1 cellular context compared by ENCODE assay signal in the genomic region with DNA sequence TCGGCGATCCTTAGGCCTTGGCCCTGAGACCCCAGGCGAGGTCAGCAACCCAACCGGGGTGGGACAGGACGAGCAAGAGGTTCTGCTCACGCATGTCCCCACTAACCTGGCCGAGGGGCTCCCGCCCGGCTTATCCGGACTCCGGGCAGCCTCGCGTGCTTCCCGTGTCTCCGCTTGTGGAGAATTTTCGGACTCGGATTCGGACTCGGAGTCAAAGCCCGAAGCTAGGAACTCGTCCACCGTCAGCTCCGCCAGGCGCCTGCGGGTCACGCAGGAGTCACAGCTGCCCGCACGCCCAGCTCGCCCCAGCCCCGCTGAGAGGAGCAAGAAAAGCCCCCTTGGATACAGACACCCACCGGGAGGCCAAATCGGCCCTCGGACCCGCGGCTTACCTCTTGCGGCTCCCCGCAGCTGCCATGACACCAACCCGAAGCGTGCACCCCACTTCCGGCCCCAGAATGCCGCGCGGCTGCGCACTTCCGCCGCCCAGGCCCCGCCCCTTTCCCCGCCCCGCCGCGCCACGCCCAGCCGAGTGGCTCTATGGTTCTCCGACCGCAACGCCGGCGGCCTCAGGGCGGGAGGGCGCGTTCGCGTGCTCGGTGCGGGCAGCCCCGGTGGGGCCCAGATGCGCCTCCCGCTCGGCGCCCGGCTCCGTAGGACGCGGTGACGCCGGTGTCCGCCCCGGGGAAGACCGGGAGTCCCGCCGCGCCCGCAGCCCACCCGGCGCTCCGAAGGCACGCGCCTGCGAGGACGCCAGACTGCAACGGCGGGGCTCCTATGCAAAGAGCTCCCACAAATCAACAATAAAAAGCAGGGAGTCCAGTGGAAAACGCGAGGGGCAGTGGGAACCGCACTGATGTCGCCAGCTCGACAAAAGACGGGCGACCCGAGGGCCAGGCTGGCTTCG.
TF ChIP-seq lines count a peak whose summit lies in the region.

A gene (minus strand): TSS at position 434 of the 907 bp plus-strand sequence. CDS start 16 bp downstream, at position 418.

TF ChIP-seq in HepG2, 621 proteins besides CTCF, POLR2A, EP300 and RAD21 (continued from another document and continues in another):
- TF ChIP-seq REL (CRISPR knock-in tag; conservative IDR thresholded peaks at IDR 0.05) = peak; percentile 77
- TF ChIP-seq MTF1 (CRISPR knock-in tag; IDR thresholded peaks at IDR 0.05) = peak; percentile 22; the same call in 1 of the 2 replicates
- no peak for TF ChIP-seq RFXANK (CRISPR knock-in tag; IDR thresholded peaks at IDR 0.05)
- peak; percentile 40; the same call in 1 of the 2 replicates for TF ChIP-seq ZNF350 (CRISPR knock-in tag; IDR thresholded peaks at IDR 0.05; ENCODE audit: borderline replicate concordance, low read depth)
- no peak for TF ChIP-seq CHCHD3 (CRISPR knock-in tag; IDR thresholded peaks at IDR 0.05)
- TF ChIP-seq RBFOX2 (IDR thresholded peaks at IDR 0.05; ENCODE audit: low read depth, low read length) = peak; percentile 80
- no peak for TF ChIP-seq GTF2F1 (IDR thresholded peaks at IDR 0.05; ENCODE audit: low read length)
- TF ChIP-seq, protein P1, sequence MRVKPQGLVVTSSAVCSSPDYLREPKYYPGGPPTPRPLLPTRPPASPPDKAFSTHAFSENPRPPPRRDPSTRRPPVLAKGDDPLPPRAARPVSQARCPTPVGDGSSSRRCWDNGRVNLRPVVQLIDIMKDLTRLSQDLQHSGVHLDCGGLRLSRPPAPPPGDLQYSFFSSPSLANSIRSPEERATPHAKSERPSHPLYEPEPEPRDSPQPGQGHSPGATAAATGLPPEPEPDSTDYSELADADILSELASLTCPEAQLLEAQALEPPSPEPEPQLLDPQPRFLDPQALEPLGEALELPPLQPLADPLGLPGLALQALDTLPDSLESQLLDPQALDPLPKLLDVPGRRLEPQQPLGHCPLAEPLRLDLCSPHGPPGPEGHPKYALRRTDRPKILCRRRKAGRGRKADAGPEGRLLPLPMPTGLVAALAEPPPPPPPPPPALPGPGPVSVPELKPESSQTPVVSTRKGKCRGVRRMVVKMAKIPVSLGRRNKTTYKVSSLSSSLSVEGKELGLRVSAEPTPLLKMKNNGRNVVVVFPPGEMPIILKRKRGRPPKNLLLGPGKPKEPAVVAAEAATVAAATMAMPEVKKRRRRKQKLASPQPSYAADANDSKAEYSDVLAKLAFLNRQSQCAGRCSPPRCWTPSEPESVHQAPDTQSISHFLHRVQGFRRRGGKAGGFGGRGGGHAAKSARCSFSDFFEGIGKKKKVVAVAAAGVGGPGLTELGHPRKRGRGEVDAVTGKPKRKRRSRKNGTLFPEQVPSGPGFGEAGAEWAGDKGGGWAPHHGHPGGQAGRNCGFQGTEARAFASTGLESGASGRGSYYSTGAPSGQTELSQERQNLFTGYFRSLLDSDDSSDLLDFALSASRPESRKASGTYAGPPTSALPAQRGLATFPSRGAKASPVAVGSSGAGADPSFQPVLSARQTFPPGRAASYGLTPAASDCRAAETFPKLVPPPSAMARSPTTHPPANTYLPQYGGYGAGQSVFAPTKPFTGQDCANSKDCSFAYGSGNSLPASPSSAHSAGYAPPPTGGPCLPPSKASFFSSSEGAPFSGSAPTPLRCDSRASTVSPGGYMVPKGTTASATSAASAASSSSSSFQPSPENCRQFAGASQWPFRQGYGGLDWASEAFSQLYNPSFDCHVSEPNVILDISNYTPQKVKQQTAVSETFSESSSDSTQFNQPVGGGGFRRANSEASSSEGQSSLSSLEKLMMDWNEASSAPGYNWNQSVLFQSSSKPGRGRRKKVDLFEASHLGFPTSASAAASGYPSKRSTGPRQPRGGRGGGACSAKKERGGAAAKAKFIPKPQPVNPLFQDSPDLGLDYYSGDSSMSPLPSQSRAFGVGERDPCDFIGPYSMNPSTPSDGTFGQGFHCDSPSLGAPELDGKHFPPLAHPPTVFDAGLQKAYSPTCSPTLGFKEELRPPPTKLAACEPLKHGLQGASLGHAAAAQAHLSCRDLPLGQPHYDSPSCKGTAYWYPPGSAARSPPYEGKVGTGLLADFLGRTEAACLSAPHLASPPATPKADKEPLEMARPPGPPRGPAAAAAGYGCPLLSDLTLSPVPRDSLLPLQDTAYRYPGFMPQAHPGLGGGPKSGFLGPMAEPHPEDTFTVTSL (CRISPR knock-in tag; IDR thresholded peaks at IDR 0.05; ENCODE audit: borderline replicate concordance) = no peak
- no peak for TF ChIP-seq SIX4 (CRISPR knock-in tag; IDR thresholded peaks at IDR 0.05)
- TF ChIP-seq NFIC (IDR thresholded peaks at IDR 0.05; ENCODE audit: low read length) = no peak
- TF ChIP-seq SAFB2 (CRISPR knock-in tag; IDR thresholded peaks at IDR 0.05; ENCODE audit: borderline replicate concordance, low read depth) = no peak
- TF ChIP-seq U2AF1 (optimal IDR thresholded peaks at IDR 0.05; ENCODE audit: low read depth, low read length) = no peak
- TF ChIP-seq ZBTB21 (CRISPR knock-in tag; IDR thresholded peaks at IDR 0.05) = no peak
- TF ChIP-seq, protein P2, sequence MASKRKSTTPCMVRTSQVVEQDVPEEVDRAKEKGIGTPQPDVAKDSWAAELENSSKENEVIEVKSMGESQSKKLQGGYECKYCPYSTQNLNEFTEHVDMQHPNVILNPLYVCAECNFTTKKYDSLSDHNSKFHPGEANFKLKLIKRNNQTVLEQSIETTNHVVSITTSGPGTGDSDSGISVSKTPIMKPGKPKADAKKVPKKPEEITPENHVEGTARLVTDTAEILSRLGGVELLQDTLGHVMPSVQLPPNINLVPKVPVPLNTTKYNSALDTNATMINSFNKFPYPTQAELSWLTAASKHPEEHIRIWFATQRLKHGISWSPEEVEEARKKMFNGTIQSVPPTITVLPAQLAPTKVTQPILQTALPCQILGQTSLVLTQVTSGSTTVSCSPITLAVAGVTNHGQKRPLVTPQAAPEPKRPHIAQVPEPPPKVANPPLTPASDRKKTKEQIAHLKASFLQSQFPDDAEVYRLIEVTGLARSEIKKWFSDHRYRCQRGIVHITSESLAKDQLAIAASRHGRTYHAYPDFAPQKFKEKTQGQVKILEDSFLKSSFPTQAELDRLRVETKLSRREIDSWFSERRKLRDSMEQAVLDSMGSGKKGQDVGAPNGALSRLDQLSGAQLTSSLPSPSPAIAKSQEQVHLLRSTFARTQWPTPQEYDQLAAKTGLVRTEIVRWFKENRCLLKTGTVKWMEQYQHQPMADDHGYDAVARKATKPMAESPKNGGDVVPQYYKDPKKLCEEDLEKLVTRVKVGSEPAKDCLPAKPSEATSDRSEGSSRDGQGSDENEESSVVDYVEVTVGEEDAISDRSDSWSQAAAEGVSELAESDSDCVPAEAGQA (IDR thresholded peaks at IDR 0.05; ENCODE audit: low read depth) = no peak
- TF ChIP-seq, protein P2 (CRISPR knock-in tag; IDR thresholded peaks at IDR 0.05; ENCODE audit: borderline replicate concordance) = no peak
- TF ChIP-seq LCORL (IDR thresholded peaks at IDR 0.05) = no peak
- no peak for TF ChIP-seq LCORL (CRISPR knock-in tag; IDR thresholded peaks at IDR 0.05)
- TF ChIP-seq, protein P3, sequence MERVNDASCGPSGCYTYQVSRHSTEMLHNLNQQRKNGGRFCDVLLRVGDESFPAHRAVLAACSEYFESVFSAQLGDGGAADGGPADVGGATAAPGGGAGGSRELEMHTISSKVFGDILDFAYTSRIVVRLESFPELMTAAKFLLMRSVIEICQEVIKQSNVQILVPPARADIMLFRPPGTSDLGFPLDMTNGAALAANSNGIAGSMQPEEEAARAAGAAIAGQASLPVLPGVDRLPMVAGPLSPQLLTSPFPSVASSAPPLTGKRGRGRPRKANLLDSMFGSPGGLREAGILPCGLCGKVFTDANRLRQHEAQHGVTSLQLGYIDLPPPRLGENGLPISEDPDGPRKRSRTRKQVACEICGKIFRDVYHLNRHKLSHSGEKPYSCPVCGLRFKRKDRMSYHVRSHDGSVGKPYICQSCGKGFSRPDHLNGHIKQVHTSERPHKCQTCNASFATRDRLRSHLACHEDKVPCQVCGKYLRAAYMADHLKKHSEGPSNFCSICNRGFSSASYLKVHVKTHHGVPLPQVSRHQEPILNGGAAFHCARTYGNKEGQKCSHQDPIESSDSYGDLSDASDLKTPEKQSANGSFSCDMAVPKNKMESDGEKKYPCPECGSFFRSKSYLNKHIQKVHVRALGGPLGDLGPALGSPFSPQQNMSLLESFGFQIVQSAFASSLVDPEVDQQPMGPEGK (CRISPR knock-in tag; IDR thresholded peaks at IDR 0.05) = peak; percentile 69
- peak; percentile 79 for TF ChIP-seq HOXA3 (CRISPR knock-in tag; IDR thresholded peaks at IDR 0.05)
- no peak for TF ChIP-seq ZNF224 (CRISPR knock-in tag; IDR thresholded peaks at IDR 0.05)
- 0 out of 2 replicates have a peak, but pooled peaks have one; percentile 57 for TF ChIP-seq KMT2B (CRISPR knock-in tag; IDR thresholded peaks at IDR 0.05)
- TF ChIP-seq PLRG1 (conservative IDR thresholded peaks at IDR 0.05) = no peak
- TF ChIP-seq SP5 (CRISPR knock-in tag; IDR thresholded peaks at IDR 0.05; ENCODE audit: borderline replicate concordance, low read depth) = peak; percentile 77
- TF ChIP-seq SOX5 (CRISPR knock-in tag; IDR thresholded peaks at IDR 0.05; ENCODE audit: borderline replicate concordance) = no peak
- TF ChIP-seq SMYD3 (CRISPR knock-in tag; IDR thresholded peaks at IDR 0.05) = no peak
- TF ChIP-seq, protein P4, sequence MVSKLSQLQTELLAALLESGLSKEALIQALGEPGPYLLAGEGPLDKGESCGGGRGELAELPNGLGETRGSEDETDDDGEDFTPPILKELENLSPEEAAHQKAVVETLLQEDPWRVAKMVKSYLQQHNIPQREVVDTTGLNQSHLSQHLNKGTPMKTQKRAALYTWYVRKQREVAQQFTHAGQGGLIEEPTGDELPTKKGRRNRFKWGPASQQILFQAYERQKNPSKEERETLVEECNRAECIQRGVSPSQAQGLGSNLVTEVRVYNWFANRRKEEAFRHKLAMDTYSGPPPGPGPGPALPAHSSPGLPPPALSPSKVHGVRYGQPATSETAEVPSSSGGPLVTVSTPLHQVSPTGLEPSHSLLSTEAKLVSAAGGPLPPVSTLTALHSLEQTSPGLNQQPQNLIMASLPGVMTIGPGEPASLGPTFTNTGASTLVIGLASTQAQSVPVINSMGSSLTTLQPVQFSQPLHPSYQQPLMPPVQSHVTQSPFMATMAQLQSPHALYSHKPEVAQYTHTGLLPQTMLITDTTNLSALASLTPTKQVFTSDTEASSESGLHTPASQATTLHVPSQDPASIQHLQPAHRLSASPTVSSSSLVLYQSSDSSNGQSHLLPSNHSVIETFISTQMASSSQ (IDR thresholded peaks at IDR 0.05; ENCODE audit: low read depth) = no peak
- TF ChIP-seq, protein P4 (CRISPR knock-in tag; IDR thresholded peaks at IDR 0.05; ENCODE audit: borderline replicate concordance) = no peak; the same call in 1 of the 2 replicates
- 0 out of 2 replicates have a peak, but pooled peaks have one; percentile 58 for TF ChIP-seq ZNF816 (CRISPR knock-in tag; IDR thresholded peaks at IDR 0.05; ENCODE audit: borderline replicate concordance)
- TF ChIP-seq, protein P5, sequence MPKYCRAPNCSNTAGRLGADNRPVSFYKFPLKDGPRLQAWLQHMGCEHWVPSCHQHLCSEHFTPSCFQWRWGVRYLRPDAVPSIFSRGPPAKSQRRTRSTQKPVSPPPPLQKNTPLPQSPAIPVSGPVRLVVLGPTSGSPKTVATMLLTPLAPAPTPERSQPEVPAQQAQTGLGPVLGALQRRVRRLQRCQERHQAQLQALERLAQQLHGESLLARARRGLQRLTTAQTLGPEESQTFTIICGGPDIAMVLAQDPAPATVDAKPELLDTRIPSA (CRISPR knock-in tag; IDR thresholded peaks at IDR 0.05; ENCODE audit: borderline replicate concordance) = 0 out of 2 replicates have a peak, but pooled peaks have one; percentile 73
- no peak for TF ChIP-seq ZFP1 (CRISPR knock-in tag; IDR thresholded peaks at IDR 0.05)
- no peak for TF ChIP-seq HMG20A (CRISPR knock-in tag; IDR thresholded peaks at IDR 0.05; ENCODE audit: borderline replicate concordance)
- TF ChIP-seq, protein P6, sequence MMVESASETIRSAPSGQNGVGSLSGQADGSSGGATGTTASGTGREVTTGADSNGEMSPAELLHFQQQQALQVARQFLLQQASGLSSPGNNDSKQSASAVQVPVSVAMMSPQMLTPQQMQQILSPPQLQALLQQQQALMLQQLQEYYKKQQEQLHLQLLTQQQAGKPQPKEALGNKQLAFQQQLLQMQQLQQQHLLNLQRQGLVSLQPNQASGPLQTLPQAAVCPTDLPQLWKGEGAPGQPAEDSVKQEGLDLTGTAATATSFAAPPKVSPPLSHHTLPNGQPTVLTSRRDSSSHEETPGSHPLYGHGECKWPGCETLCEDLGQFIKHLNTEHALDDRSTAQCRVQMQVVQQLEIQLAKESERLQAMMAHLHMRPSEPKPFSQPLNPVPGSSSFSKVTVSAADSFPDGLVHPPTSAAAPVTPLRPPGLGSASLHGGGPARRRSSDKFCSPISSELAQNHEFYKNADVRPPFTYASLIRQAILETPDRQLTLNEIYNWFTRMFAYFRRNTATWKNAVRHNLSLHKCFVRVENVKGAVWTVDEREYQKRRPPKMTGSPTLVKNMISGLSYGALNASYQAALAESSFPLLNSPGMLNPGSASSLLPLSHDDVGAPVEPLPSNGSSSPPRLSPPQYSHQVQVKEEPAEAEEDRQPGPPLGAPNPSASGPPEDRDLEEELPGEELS (CRISPR knock-in tag; IDR thresholded peaks at IDR 0.05) = no peak
- no peak for TF ChIP-seq ATF7 (IDR thresholded peaks at IDR 0.05)
- no peak for TF ChIP-seq ATF7 (CRISPR knock-in tag; IDR thresholded peaks at IDR 0.05)
- no peak for TF ChIP-seq ZNF570 (CRISPR knock-in tag; IDR thresholded peaks at IDR 0.05; ENCODE audit: borderline replicate concordance)
- no peak; the same call in 1 of the 2 replicates for TF ChIP-seq BORCS8-MEF2B (CRISPR knock-in tag; IDR thresholded peaks at IDR 0.05)
- TF ChIP-seq ZNF234 (CRISPR knock-in tag; conservative IDR thresholded peaks at IDR 0.05) = 0 out of 2 replicates have a peak, but pooled peaks have one; percentile 51
